ENCODE assay signal across 1 cellular context in genomic region chr11:32751381-32751780, GRCh38.
TF ChIP-seq lines count a peak whose summit lies in the region.

No MANE protein-coding gene starts in this region.

TF ChIP-seq in H1, 55 proteins besides CTCF, POLR2A, EP300 and RAD21 (continued from another document):
- TF ChIP-seq NANOG (IDR thresholded peaks at IDR 0.05; ENCODE audit: insufficient read depth, low read depth, low read length, poor library complexity, severe bottlenecking) = no peak
